ENCODE assay signal across 7 cellular contexts in the genomic region with DNA sequence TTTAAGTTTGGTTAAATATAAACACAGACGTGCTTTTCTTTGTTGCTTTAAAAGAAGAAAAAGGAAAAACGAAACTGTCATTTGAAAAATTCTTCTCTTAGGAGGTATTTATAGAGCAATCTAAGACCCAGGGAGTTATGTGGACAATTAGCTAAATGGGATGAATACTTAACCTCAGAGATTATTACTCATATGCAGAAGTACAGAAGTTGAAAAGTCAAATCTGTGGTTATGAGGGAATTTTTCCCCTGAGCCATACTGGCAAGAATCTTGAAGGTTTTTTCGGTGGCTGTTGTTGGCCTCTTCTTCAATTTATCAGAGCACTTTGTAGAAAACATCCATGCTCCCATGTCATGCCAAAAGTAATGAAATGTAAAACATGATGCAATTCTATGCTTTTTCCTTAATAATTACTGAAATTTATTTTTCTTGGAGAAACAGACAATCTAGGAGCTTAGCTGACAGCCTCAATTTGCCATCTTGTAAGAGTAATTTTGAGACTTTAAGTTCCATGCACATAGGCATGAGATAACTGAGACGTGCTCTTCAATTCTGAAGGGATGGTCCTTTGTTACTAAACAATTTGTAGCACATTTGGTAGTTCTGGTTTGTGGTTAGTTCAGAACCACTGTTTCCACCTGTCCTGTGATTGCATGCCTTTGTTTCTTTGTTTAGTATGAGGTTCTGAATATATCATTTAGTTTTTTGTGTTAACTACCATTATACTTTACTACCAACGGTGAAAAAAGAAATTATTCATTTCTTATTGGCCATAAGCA.
DNase-seq lines count a peak whose midpoint lies in the region; ATAC-seq and TF ChIP-seq lines count a peak whose summit lies in the region.

No MANE protein-coding gene starts in this region.

- DNase-seq in HCEC 1CT = peak; percentile 83
- peak; percentile 72 for DNase-seq in non-pigmented ciliary epithelial cell (ENCODE audit: low read depth)
- DNase-seq in globus pallidus (ENCODE audit: low spot score) = no peak
- DNase-seq in germinal center (ENCODE audit: low spot score) = no peak
- no peak for DNase-seq in C1 segment of cervical spinal cord (lab: John Stamatoyannopoulos, UW)

- peak overlapping the region; percentile 65 for H3K4me3 ChIP-seq in OCI-LY3 (ENCODE audit: low read length)

- peak overlapping the region; percentile 78 for H3K4me2 ChIP-seq in OCI-LY3 (ENCODE audit: low read length)

- peaks cover 97% of the 10 kb centered on the region for H3K4me1 ChIP-seq in OCI-LY3 (ENCODE audit: low read length)

- peaks cover 69% of the 10 kb centered on the region for H3K36me3 ChIP-seq in OCI-LY3 (replicated peaks; ENCODE audit: low read depth, low read length)

- peak overlapping the region; percentile 66 for H3K9ac ChIP-seq in OCI-LY3 (ENCODE audit: low read length)

- no peak overlapping the region for H2AFZ ChIP-seq in OCI-LY3 (ENCODE audit: low read depth, low read length)

- peak overlapping the region; percentile 96 for H3K27ac ChIP-seq in OCI-LY3 (ENCODE audit: low read length)

- peaks cover 21% of the 10 kb centered on the region for H3K79me2 ChIP-seq in OCI-LY3 (ENCODE audit: low read length)

- no peaks in the 10 kb centered on the region for H3K9me3 ChIP-seq in OCI-LY3 (ENCODE audit: insufficient read depth, low read length)

- no peaks in the 10 kb centered on the region for H3K27me3 ChIP-seq in OCI-LY3 (ENCODE audit: low read depth, low read length)

- TF ChIP-seq CTCF in OCI-LY3 (IDR thresholded peaks at IDR 0.05; ENCODE audit: low read depth, low read length) = no peak

- peak; percentile 72 for ATAC-seq in GM18861 (IDR thresholded peaks at IDR 0.05; ENCODE audit: unreplicated experiment)

- no peaks in the 10 kb centered on the region for H4K20me1 ChIP-seq in OCI-LY3 (ENCODE audit: insufficient read depth, low read length)

Comparison
In these comparisons a context has a peak if more than half of its experiments do, and no peak if none do; other contexts are left out.
1. DNase-seq: peak in HCEC 1CT (single experiment) and non-pigmented ciliary epithelial cell (single experiment); none in globus pallidus (single experiment), germinal center (single experiment) and C1 segment of cervical spinal cord (0 of 14).